Comparison of ENCODE assay signal across 8 cellular contexts in genomic region chr2:43178602-43179542, GRCh38. TPM values are rescaled to one million over a fixed set of nuclear protein-coding genes. Genes with fewer than 3 reads are reported as not detected.
A peak's percentile ranks its signal among the peaks of the same experiment; 100 is the strongest.
DNase-seq lines count a peak whose midpoint lies in the region; ATAC-seq, FAIRE-seq and TF ChIP-seq lines count a peak whose summit lies in the region.

No MANE protein-coding gene starts in this region.

- dilution Hi-C loops in mammary epithelial cell (cut with HindIII; ENCODE audit: low sequenced_read_pairs): no loop called here
- dilution Hi-C loops in keratinocyte (cut with MboI; ENCODE audit: extremely low pct_ligation_motif_present, low sequenced_read_pairs): no loop called here

- 76% methylated on average over 13 of the region's 18 CpGs for WGBS in mammary epithelial cell (ENCODE audit: low coverage, missing lambda C conversion rate)

- H3K4me1 ChIP-seq in A673 (ENCODE audit: insufficient read depth, low read length, poor library complexity, severe bottlenecking) (peaks cover 4% of the 10 kb centered on the region), mammary epithelial cell (ENCODE audit: insufficient read depth, low read length) (peaks cover 13% of the 10 kb centered on the region), keratinocyte (ENCODE audit: control insufficient read depth, extremely low read depth, insufficient read depth, low read length) (peaks cover 29% of the 10 kb centered on the region)

- H3K9ac ChIP-seq in mammary epithelial cell (ENCODE audit: insufficient read depth, low read length) (no peak overlapping the region), keratinocyte (ENCODE audit: control insufficient read depth, extremely low read depth, insufficient read depth, low read length) (peak overlapping the region; percentile 58)

- H3K9me3 ChIP-seq in A673 (ENCODE audit: low read depth, low read length, poor library complexity, severe bottlenecking) (peaks cover 6% of the 10 kb centered on the region), mammary epithelial cell (replicated peaks; ENCODE audit: insufficient read depth, low read length) (peaks cover 5% of the 10 kb centered on the region), keratinocyte (ENCODE audit: control insufficient read depth, low read depth, low read length) (peaks cover 2% of the 10 kb centered on the region)

- no peaks in the 10 kb centered on the region for H4K20me1 ChIP-seq in mammary epithelial cell (ENCODE audit: insufficient read depth, low read length)
- no peaks in the 10 kb centered on the region for H4K20me1 ChIP-seq in keratinocyte (ENCODE audit: control insufficient read depth, extremely low read depth, insufficient read depth, low read length)

- BruUV-seq in A673 (replicated peaks; lab: Mats Ljungman, UMichigan) (no TSS peak), mammary epithelial cell (replicated peaks; lab: Mats Ljungman, UMichigan) (no TSS peak)

- H3K36me3 ChIP-seq in A673 (ENCODE audit: insufficient read depth, low read length, poor library complexity, severe bottlenecking): no peaks in the 10 kb centered on the region
- H3K36me3 ChIP-seq in mammary epithelial cell (ENCODE audit: insufficient read depth, low read length): no peaks in the 10 kb centered on the region
- H3K36me3 ChIP-seq in keratinocyte (ENCODE audit: control insufficient read depth in 2 of 2, extremely low read depth in 1 of 2, insufficient read depth in 2 of 2, low read length in 2 of 2): no peaks in the 10 kb centered on the region

- H3K4me2 ChIP-seq in mammary epithelial cell (ENCODE audit: insufficient read depth, low read depth, low read length) (no peak overlapping the region), keratinocyte (ENCODE audit: control insufficient read depth, extremely low read depth, insufficient read depth, low read depth, low read length) (peak overlapping the region; percentile 52)

- TF ChIP-seq CTCF in A673 (conservative IDR thresholded peaks at IDR 0.05; ENCODE audit: low read depth, low read length) (no peak), mammary epithelial cell (conservative IDR thresholded peaks at IDR 0.05 in 1 of 2, IDR thresholded peaks at IDR 0.05 in 1 of 2; ENCODE audit: extremely low read depth in 1 of 2, insufficient read depth in 1 of 2, low read depth in 1 of 2, low read length in 2 of 2) (no peak), keratinocyte (optimal IDR thresholded peaks at IDR 0.05 in 1 of 3, IDR thresholded peaks at IDR 0.05 in 1 of 3, conservative IDR thresholded peaks at IDR 0.05 in 1 of 3; ENCODE audit: extremely low read depth in 1 of 3, insufficient read depth in 2 of 3, low read length in 3 of 3) (no peak)

- POLR2A ChIA-PET in A673 (lab: Charles Lee; ENCODE audit: low non-redundant PET): no interaction called here

- peak overlapping the region; percentile 14 for H3K27ac ChIP-seq in A673 (ENCODE audit: low read depth, low read length, poor library complexity, severe bottlenecking)
- no peak overlapping the region for H3K27ac ChIP-seq in mammary epithelial cell (ENCODE audit: insufficient read depth, low read depth, low read length)
- H3K27ac ChIP-seq in keratinocyte (ENCODE audit: control insufficient read depth, insufficient read depth, low read length): peak overlapping the region; percentile 65

- DNase-seq in A673 (ENCODE audit: low spot score): peak; percentile 68
- DNase-seq in HCEC 1CT: peak; percentile 73
- peak; percentile 46 for DNase-seq in OCI-M2 (lab: John Stamatoyannopoulos, UW; ENCODE audit: unreplicated experiment)
- DNase-seq in mammary epithelial cell: peak; percentile 80
- no peak for DNase-seq in keratinocyte (ENCODE audit: low read depth, low spot score)
- DNase-seq in smooth muscle cell of the brain vasculature (ENCODE audit: low read depth, low spot score): peak; percentile 84
- no peak for DNase-seq in D341Med (ENCODE audit: low spot score)

- peak overlapping the region; percentile 62 for H2AFZ ChIP-seq in mammary epithelial cell (ENCODE audit: low read depth, low read length)
- peak overlapping the region; percentile 72 for H2AFZ ChIP-seq in keratinocyte (ENCODE audit: control insufficient read depth, low read length)

- no peaks in the 10 kb centered on the region for H3K27me3 ChIP-seq in A673 (replicated peaks; ENCODE audit: insufficient read depth, low read depth, low read length, poor library complexity)
- H3K27me3 ChIP-seq in mammary epithelial cell (ENCODE audit: insufficient read depth, low read length): no peaks in the 10 kb centered on the region
- no peaks in the 10 kb centered on the region for H3K27me3 ChIP-seq in keratinocyte (ENCODE audit: control insufficient read depth, extremely low read depth, insufficient read depth, low read length)

- no peak for ATAC-seq in HG03457 (IDR thresholded peaks at IDR 0.05; ENCODE audit: unreplicated experiment)

- no peaks in the 10 kb centered on the region for H3K9me1 ChIP-seq in keratinocyte (ENCODE audit: control insufficient read depth, extremely low read depth, insufficient read depth, low read length)

- H3K4me3 ChIP-seq in A673 (ENCODE audit: low read depth, low read length, poor library complexity, severe bottlenecking): no peak overlapping the region
- H3K4me3 ChIP-seq in mammary epithelial cell (replicated peaks in 1 of 3; ENCODE audit: insufficient read depth in 1 of 3, low read depth in 2 of 3, low read length in 3 of 3): no peak overlapping the region
- H3K4me3 ChIP-seq in keratinocyte (ENCODE audit: control insufficient read depth in 2 of 3, extremely low read depth in 1 of 3, insufficient read depth in 2 of 3, low read depth in 1 of 3, low read length in 3 of 3): peak overlapping the region in 1 of 3 experiments; percentile 16

- FAIRE-seq in keratinocyte (lab: Jason Lieb, UNC): no peak

- in situ Hi-C loops in mammary epithelial cell (cut with MboI; ENCODE audit: low sequenced_read_pairs in 2 of 2): no loop called here

- CTCF ChIA-PET in A673 (lab: Charles Lee): no interaction called here
- CTCF ChIA-PET in mammary epithelial cell (lab: Charles Lee; ENCODE audit: low non-redundant PET): no interaction called here

- intact Hi-C loops in A673 (cut with micrococcal nuclease; ENCODE audit: unreplicated experiment) (no loop called here), mammary epithelial cell (cut with micrococcal nuclease) (no loop called here)

- no peaks in the 10 kb centered on the region for H3K79me2 ChIP-seq in mammary epithelial cell (ENCODE audit: insufficient read depth, low read length)
- no peaks in the 10 kb centered on the region for H3K79me2 ChIP-seq in keratinocyte (ENCODE audit: control insufficient read depth, insufficient read depth, low read length)

RNA-seq across cellular contexts. Expression of gene ZFP36L2, which starts 47.5 kb away (rescaled TPM):
- total RNA-seq in A673 (2021): 20.4 and 23.4 TPM in 2 replicates
- total RNA-seq in mammary epithelial cell: 100 to 1,000 TPM in 1 of 2 donors, 10 to 100 TPM in 1; 26.3 to 213 TPM
- 35.6 TPM for polyA plus RNA-seq in mammary epithelial cell
- 68.7 TPM for polyA minus RNA-seq in mammary epithelial cell
- 27.1 to 52.4 TPM (median 48.5 TPM) in 3 replicates for polyA plus RNA-seq in keratinocyte
- 190 TPM for polyA plus RNA-seq in keratinocyte (2011; ENCODE audit: low read depth)
- 38.1 and 45.1 TPM in 2 replicates for polyA plus RNA-seq in keratinocyte (2011; cell fraction: cytosol; rRNA removed)
- 77.7 and 84.9 TPM in 2 replicates for polyA plus RNA-seq in keratinocyte (2011; cell fraction: nucleus; rRNA removed)
- 151 and 162 TPM in 2 replicates for polyA plus RNA-seq in keratinocyte (2012; ENCODE audit: low replicate concordance)
- polyA minus RNA-seq in keratinocyte: 7.8 to 24.2 TPM (median 16.0 TPM) in 3 replicates
- 89.6 TPM for polyA minus RNA-seq in keratinocyte (2011; cell fraction: cytosol; rRNA and poly(A)+ RNA removed)
- 50.5 and 70.1 TPM in 2 replicates for polyA minus RNA-seq in keratinocyte (2011; cell fraction: nucleus; rRNA and poly(A)+ RNA removed)

Comparison
In these comparisons a context has a peak if more than half of its experiments do, and no peak if none do; other contexts are left out.
1. DNase-seq: peak in A673 (single experiment), HCEC 1CT (single experiment), OCI-M2 (single experiment), mammary epithelial cell (single experiment) and smooth muscle cell of the brain vasculature (single experiment); none in keratinocyte (single experiment) and D341Med (single experiment).